11 cellular contexts compared by ENCODE assay signal in the genomic region with DNA sequence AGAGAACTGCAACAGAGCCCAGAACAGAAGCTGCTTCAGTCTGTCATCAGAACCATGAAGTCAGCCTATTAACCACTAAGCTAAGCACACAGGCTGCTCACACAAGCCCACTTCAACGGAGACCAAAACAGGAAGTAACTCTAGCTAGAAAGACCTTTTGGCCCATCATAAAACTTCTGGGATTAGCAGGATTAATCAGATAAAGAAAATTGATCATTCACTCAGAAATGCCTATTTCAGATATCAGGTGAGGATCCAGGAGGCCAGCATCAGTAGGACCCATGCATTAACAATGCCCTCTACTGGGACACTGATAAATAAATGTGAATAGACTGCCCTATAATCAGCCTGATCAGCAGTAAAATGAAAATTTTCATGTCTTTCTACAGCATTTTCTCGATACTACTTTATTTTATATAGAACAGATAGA.
DNase-seq lines count a peak whose midpoint lies in the region; ATAC-seq, FAIRE-seq and TF ChIP-seq lines count a peak whose summit lies in the region.
"Had no signal": no experiment of that assay in that cellular context is flagged by ENCODE, and none has a peak within 500 bp of the region (broad histone marks: within the 10 kb centered on the region; RNA-seq: fewer than 3 reads in every experiment).

No MANE protein-coding gene starts in this region.

- no peak overlapping the region for H2BK15ac ChIP-seq in IMR-90 (ENCODE audit: low read depth, low read length)

- H3K9me2 ChIP-seq in OCI-LY7 (ENCODE audit: insufficient read depth, low read length), result no peaks in the 10 kb centered on the region

- ATAC-seq in DND-41 (ENCODE audit: insufficient read depth, low read depth), result peak; percentile 74
- ATAC-seq in IMR-90 (ENCODE audit: low read depth), result peak; percentile 37; the same call in 1 of the 2 replicates

- H3K27me3 ChIP-seq in DND-41 (ENCODE audit: insufficient read depth, low read length, poor library complexity), result no peaks in the 10 kb centered on the region
- no peaks in the 10 kb centered on the region for H3K27me3 ChIP-seq in IMR-90 (ENCODE audit: control insufficient read depth, insufficient read depth, low read length)
- no peaks in the 10 kb centered on the region for H3K27me3 ChIP-seq in endothelial cell of umbilical vein (ENCODE audit: control insufficient read depth in 2 of 2, insufficient read depth in 2 of 2, low read length in 2 of 2)
- no peaks in the 10 kb centered on the region for H3K27me3 ChIP-seq in uterus
- H3K27me3 ChIP-seq: Peyer's patch had no signal

- H2BK120ac ChIP-seq in IMR-90 (ENCODE audit: low read depth, low read length), result no peak overlapping the region

- no peak overlapping the region for H2AK9ac ChIP-seq in IMR-90 (replicated peaks; ENCODE audit: low read depth, low read length, poor library complexity)

- H3K79me2 ChIP-seq in DND-41 (ENCODE audit: insufficient read depth, low read length) (no peaks in the 10 kb centered on the region), OCI-LY7 (ENCODE audit: insufficient read depth, low read depth, low read length) (no peaks in the 10 kb centered on the region), endothelial cell of umbilical vein (ENCODE audit: control insufficient read depth, insufficient read depth, low read length) (no peaks in the 10 kb centered on the region)

- H2AK5ac ChIP-seq in IMR-90 (ENCODE audit: low read depth, low read length), result no peak overlapping the region

- WGBS in IMR-90 (ENCODE audit: extremely low coverage in 2 of 2, insufficient read length in 1 of 2), 2 experiments, result no CpG with 5 or more reads among the region's 2 CpGs

- no peak overlapping the region for H3K14ac ChIP-seq in IMR-90 (replicated peaks; ENCODE audit: low read depth, low read length)

- no peak overlapping the region for H3K4me2 ChIP-seq in DND-41 (ENCODE audit: insufficient read depth, low read length)
- H3K4me2 ChIP-seq in IMR-90 (ENCODE audit: low read depth, low read length), result no peak overlapping the region
- H3K4me2 ChIP-seq in OCI-LY7 (ENCODE audit: low read length), result no peak overlapping the region
- no peak overlapping the region for H3K4me2 ChIP-seq in endothelial cell of umbilical vein (ENCODE audit: insufficient read depth, low read length)

- DNase-seq in DND-41 (no peak), IMR-90 (no peak), OCI-LY7 (ENCODE audit: low spot score) (no peak), endothelial cell of umbilical vein (ENCODE audit: low read depth, low spot score) (peak; percentile 6), cerebellar cortex (ENCODE audit: low spot score) (no peak), HEK293T (ENCODE audit: extremely low spot score) (no peak), uterus (no peak), GM03348 (ENCODE audit: low spot score) (no peak)
- DNase-seq: activated T-cell treated with anti-CD3 and anti-CD28 coated beads for 4 hours, Peyer's patch had no signal

- no peaks in the 10 kb centered on the region for H3K79me1 ChIP-seq in IMR-90 (ENCODE audit: low read depth in 1 of 2, low read length in 2 of 2)

- in situ Hi-C loops in IMR-90 (cut with MboI; ENCODE audit: low sequenced_read_pairs), result loop anchor here (25.0 kb wide), 2 partner anchors 700 to 1025 kb away; no protein-coding TSS in a partner anchor

- no peak overlapping the region for H4K91ac ChIP-seq in IMR-90 (ENCODE audit: insufficient read depth, low read depth, low read length)

- BruUV-seq in IMR-90 (replicated peaks; lab: Mats Ljungman, UMichigan), result no TSS peak
- BruUV-seq in OCI-LY7 (replicated peaks; lab: Mats Ljungman, UMichigan), result no TSS peak
- no TSS peak for BruUV-seq in endothelial cell of umbilical vein (replicated peaks; lab: Mats Ljungman, UMichigan)

- H3K9me3 ChIP-seq in DND-41 (ENCODE audit: insufficient read depth, low read length, severe bottlenecking) (no peaks in the 10 kb centered on the region), IMR-90 (ENCODE audit: control insufficient read depth, insufficient read depth, low read length) (no peaks in the 10 kb centered on the region), OCI-LY7 (ENCODE audit: low read length) (no peaks in the 10 kb centered on the region), endothelial cell of umbilical vein (replicated peaks; ENCODE audit: control insufficient read depth, insufficient read depth, low read length) (no peaks in the 10 kb centered on the region), uterus (no peaks in the 10 kb centered on the region)
- H3K9me3 ChIP-seq: Peyer's patch had no signal

- TF ChIP-seq POLR2A in IMR-90 (IDR thresholded peaks at IDR 0.05; ENCODE audit: low read depth, low read length) (no peak), endothelial cell of umbilical vein (IDR thresholded peaks at IDR 0.05; ENCODE audit: low read depth, low read length) (no peak), uterus (IDR thresholded peaks at IDR 0.05) (no peak)

- no peak overlapping the region for H3K4me3 ChIP-seq in DND-41 (ENCODE audit: low read depth in 1 of 2, low read length in 2 of 2)
- H3K4me3 ChIP-seq in IMR-90 (ENCODE audit: insufficient read depth, low read depth, low read length), result no peak overlapping the region
- no peak overlapping the region for H3K4me3 ChIP-seq in OCI-LY7 (ENCODE audit: low read depth, low read length, poor library complexity, severe bottlenecking)
- H3K4me3 ChIP-seq in endothelial cell of umbilical vein (replicated peaks in 1 of 3; ENCODE audit: insufficient read depth in 1 of 3, low read depth in 1 of 3, low read length in 3 of 3), result no peak overlapping the region
- H3K4me3 ChIP-seq in uterus, result no peak overlapping the region
- H3K4me3 ChIP-seq: Peyer's patch had no signal

- FAIRE-seq in endothelial cell of umbilical vein (lab: Jason Lieb, UNC), result peak; percentile 12
- FAIRE-seq: GM18507 had no signal

- no peaks in the 10 kb centered on the region for H4K20me1 ChIP-seq in DND-41 (ENCODE audit: insufficient read depth, low read length)
- H4K20me1 ChIP-seq in IMR-90 (ENCODE audit: insufficient read depth, low read length), result no peaks in the 10 kb centered on the region
- H4K20me1 ChIP-seq in OCI-LY7 (ENCODE audit: insufficient read depth, low read length), result no peaks in the 10 kb centered on the region
- H4K20me1 ChIP-seq in endothelial cell of umbilical vein (replicated peaks; ENCODE audit: control insufficient read depth, extremely low read depth, insufficient read depth, low read length), result no peaks in the 10 kb centered on the region

- POLR2A ChIA-PET in IMR-90 (lab: Charles Lee; ENCODE audit: unreplicated experiment) (no interaction called here), OCI-LY7 (lab: Charles Lee) (interaction anchor here (1.2 kb wide), 1 partner anchor 14 kb away, joined by 3 read pairs; no protein-coding TSS in a partner anchor), endothelial cell of umbilical vein (lab: Charles Lee) (no interaction called here), HEK293T (lab: Yijun Ruan, JAX) (no interaction called here)

- no peaks in the 10 kb centered on the region for H3K9me1 ChIP-seq in IMR-90 (ENCODE audit: insufficient read depth, low read length)
- no peaks in the 10 kb centered on the region for H3K9me1 ChIP-seq in endothelial cell of umbilical vein (replicated peaks; ENCODE audit: control insufficient read depth, extremely low read depth, insufficient read depth, low read length)

- H3K9ac ChIP-seq in DND-41 (ENCODE audit: low read depth, low read length) (no peak overlapping the region), IMR-90 (ENCODE audit: low read depth, low read length) (no peak overlapping the region), endothelial cell of umbilical vein (replicated peaks; ENCODE audit: extremely low read depth, insufficient read depth, low read length) (no peak overlapping the region)

- no peak overlapping the region for H2AFZ ChIP-seq in DND-41 (ENCODE audit: low read depth, low read length)
- H2AFZ ChIP-seq in IMR-90 (replicated peaks; ENCODE audit: low read length, poor library complexity), result no peak overlapping the region
- H2AFZ ChIP-seq in OCI-LY7 (ENCODE audit: low read length), result no peak overlapping the region
- H2AFZ ChIP-seq in endothelial cell of umbilical vein (ENCODE audit: low read depth, low read length), result no peak overlapping the region

- no peak overlapping the region for H4K5ac ChIP-seq in IMR-90 (ENCODE audit: low read depth, low read length)

- dilution Hi-C loops in IMR-90 (cut with HindIII; ENCODE audit: low sequenced_read_pairs, unreplicated experiment), result no loop called here
- dilution Hi-C loops in endothelial cell of umbilical vein (cut with MboI; ENCODE audit: extremely low pct_ligation_motif_present, low sequenced_read_pairs), result no loop called here

- H4K8ac ChIP-seq in IMR-90 (ENCODE audit: low read depth in 2 of 2, low read length in 2 of 2), result no peak overlapping the region

- H3K18ac ChIP-seq in IMR-90 (ENCODE audit: low read depth, low read length), result no peak overlapping the region

- H3K36me3 ChIP-seq in DND-41 (ENCODE audit: insufficient read depth, low read length), result peaks cover 4% of the 10 kb centered on the region; the same call in 1 of the 2 replicates
- H3K36me3 ChIP-seq in IMR-90 (ENCODE audit: control insufficient read depth, insufficient read depth, low read length), result no peaks in the 10 kb centered on the region
- no peaks in the 10 kb centered on the region for H3K36me3 ChIP-seq in OCI-LY7 (ENCODE audit: insufficient read depth, low read length)
- no peaks in the 10 kb centered on the region for H3K36me3 ChIP-seq in endothelial cell of umbilical vein (ENCODE audit: control insufficient read depth in 2 of 2, extremely low read depth in 1 of 2, insufficient read depth in 2 of 2, low read length in 2 of 2)
- H3K36me3 ChIP-seq in uterus, result no peaks in the 10 kb centered on the region
- H3K36me3 ChIP-seq: Peyer's patch had no signal

- H3K23ac ChIP-seq in IMR-90 (ENCODE audit: low read depth, low read length), result no peak overlapping the region

- H2BK20ac ChIP-seq in IMR-90 (ENCODE audit: low read depth, low read length), result no peak overlapping the region

- TF ChIP-seq RAD21 in IMR-90 (IDR thresholded peaks at IDR 0.05; ENCODE audit: low read length), result no peak

- intact Hi-C loops in IMR-90 (cut with micrococcal nuclease) (loop anchor here (5.0 to 10.0 kb wide), 4 partner anchors 302 to 1030 kb away; no protein-coding TSS in a partner anchor), OCI-LY7 (cut with micrococcal nuclease; ENCODE audit: unreplicated experiment) (no loop called here), endothelial cell of umbilical vein (cut with micrococcal nuclease) (loop anchor here (5.0 kb wide), 3 partner anchors 425 to 1030 kb away; no protein-coding TSS in a partner anchor), uterus (cut with DNase I; ENCODE audit: low total_unique reads) (no loop called here)

- CTCF ChIA-PET in IMR-90 (lab: Yijun Ruan, JAX), result no interaction called here
- CTCF ChIA-PET in OCI-LY7 (lab: Charles Lee; ENCODE audit: unreplicated experiment), result no interaction called here
- CTCF ChIA-PET in endothelial cell of umbilical vein (lab: Charles Lee), result interaction anchor here (0.8 to 4.6 kb wide), 19 partner anchors 9 to 1030 kb away, joined by 3 to 42 read pairs (median 5); no protein-coding TSS in a partner anchor
- CTCF ChIA-PET in HEK293T (lab: Yijun Ruan, JAX), result no interaction called here

- H3K27ac ChIP-seq in DND-41 (ENCODE audit: low read length), result no peak overlapping the region
- no peak overlapping the region for H3K27ac ChIP-seq in IMR-90 (ENCODE audit: insufficient read depth, low read length)
- no peak overlapping the region for H3K27ac ChIP-seq in OCI-LY7 (ENCODE audit: low read depth, low read length, poor library complexity, severe bottlenecking)
- no peak overlapping the region for H3K27ac ChIP-seq in endothelial cell of umbilical vein (ENCODE audit: insufficient read depth, low read depth, low read length)
- no peak overlapping the region for H3K27ac ChIP-seq in uterus
- H3K27ac ChIP-seq: Peyer's patch had no signal

- H2BK5ac ChIP-seq in IMR-90 (ENCODE audit: low read depth, low read length, poor library complexity, severe bottlenecking), result no peak overlapping the region

- H3K4me1 ChIP-seq in DND-41 (ENCODE audit: insufficient read depth, low read length), result no peaks in the 10 kb centered on the region
- no peaks in the 10 kb centered on the region for H3K4me1 ChIP-seq in IMR-90 (ENCODE audit: control insufficient read depth, insufficient read depth, low read length)
- H3K4me1 ChIP-seq in OCI-LY7 (ENCODE audit: insufficient read depth, low read length, poor library complexity, severe bottlenecking), result no peaks in the 10 kb centered on the region
- H3K4me1 ChIP-seq in endothelial cell of umbilical vein (ENCODE audit: control insufficient read depth, extremely low read depth, insufficient read depth, low read length), result no peaks in the 10 kb centered on the region
- no peaks in the 10 kb centered on the region for H3K4me1 ChIP-seq in uterus
- H3K4me1 ChIP-seq: Peyer's patch had no signal

- H3K56ac ChIP-seq in IMR-90 (ENCODE audit: extremely low read depth, insufficient read depth, low read length), result no peak overlapping the region

- no peak overlapping the region for H3K4ac ChIP-seq in IMR-90 (ENCODE audit: low read depth, low read length)

- TF ChIP-seq CTCF in DND-41 (IDR thresholded peaks at IDR 0.05; ENCODE audit: borderline replicate concordance, extremely low read depth, low read length, poor library complexity, severe bottlenecking) (no peak), IMR-90 (conservative IDR thresholded peaks at IDR 0.05; ENCODE audit: low read depth, low read length) (no peak), OCI-LY7 (conservative IDR thresholded peaks at IDR 0.05; ENCODE audit: low read length) (peak; percentile 39; the same call in 1 of the 2 replicates), endothelial cell of umbilical vein (IDR thresholded peaks at IDR 0.05; ENCODE audit: extremely low read depth in 1 of 2, insufficient read depth in 1 of 2, low read depth in 1 of 2, low read length in 2 of 2) (no peak), uterus (IDR thresholded peaks at IDR 0.05) (no peak)

Comparison
In these comparisons a context has a peak if more than half of its experiments do, and no peak if none do; other contexts are left out.
1. intact Hi-C loops: an anchor here in IMR-90 (5.0 to 10.0 kb wide) and endothelial cell of umbilical vein (5.0 kb wide); none called in OCI-LY7 and uterus.